ENCODE assay signal across 18 cellular contexts in genomic region chr2:62498739-62499138, GRCh38. TPM values are rescaled to one million over a fixed set of nuclear protein-coding genes. Genes with fewer than 3 reads are reported as not detected.
"Had no signal": no experiment of that assay in that cellular context is flagged by ENCODE, and none has a peak within 500 bp of the region (broad histone marks: within the 10 kb centered on the region; RNA-seq: fewer than 3 reads in every experiment).

No MANE protein-coding gene starts in this region.

- H3K9me3 ChIP-seq: SK-N-SH had no signal

- H3K27ac ChIP-seq: RWPE1 had no signal

- H3K27ac Mint-ChIP-seq: IgD-negative memory B cell had no signal

- H3K4me2 ChIP-seq: SK-N-SH had no signal

- H3K9ac ChIP-seq: SK-N-SH had no signal

- H3K27me3 Mint-ChIP-seq: IgD-negative memory B cell had no signal

- H3K9me3 Mint-ChIP-seq: IgD-negative memory B cell had no signal

- DNase-seq: KBM-7, MV-4-11, NCI-H1048, NCI-H1105, NCI-H1417, NCI-H1436 treated with DMSO at 0.1 percent for 48 hours, NCI-H1694, NCI-H187 treated with DMSO at 0.1 percent for 48 hours, NCI-H2029 treated with DMSO at 0.1 percent for 48 hours, NCI-H2171 treated with DMSO at 0.1 percent for 48 hours, NCI-H345, NCI-H524 treated with DMSO at 0.1 percent for 48 hours, NCI-H69, NCI-H774, SHP77, SK-N-SH had no signal

- H3K4me3 Mint-ChIP-seq: IgD-negative memory B cell had no signal

RNA-seq across cellular contexts. Expression of gene TMEM17, which starts 7.3 kb away (rescaled TPM):
- polyA plus RNA-seq: IgD-negative memory B cell had no signal
